ENCODE assay signal across 8 cellular contexts in the genomic region with DNA sequence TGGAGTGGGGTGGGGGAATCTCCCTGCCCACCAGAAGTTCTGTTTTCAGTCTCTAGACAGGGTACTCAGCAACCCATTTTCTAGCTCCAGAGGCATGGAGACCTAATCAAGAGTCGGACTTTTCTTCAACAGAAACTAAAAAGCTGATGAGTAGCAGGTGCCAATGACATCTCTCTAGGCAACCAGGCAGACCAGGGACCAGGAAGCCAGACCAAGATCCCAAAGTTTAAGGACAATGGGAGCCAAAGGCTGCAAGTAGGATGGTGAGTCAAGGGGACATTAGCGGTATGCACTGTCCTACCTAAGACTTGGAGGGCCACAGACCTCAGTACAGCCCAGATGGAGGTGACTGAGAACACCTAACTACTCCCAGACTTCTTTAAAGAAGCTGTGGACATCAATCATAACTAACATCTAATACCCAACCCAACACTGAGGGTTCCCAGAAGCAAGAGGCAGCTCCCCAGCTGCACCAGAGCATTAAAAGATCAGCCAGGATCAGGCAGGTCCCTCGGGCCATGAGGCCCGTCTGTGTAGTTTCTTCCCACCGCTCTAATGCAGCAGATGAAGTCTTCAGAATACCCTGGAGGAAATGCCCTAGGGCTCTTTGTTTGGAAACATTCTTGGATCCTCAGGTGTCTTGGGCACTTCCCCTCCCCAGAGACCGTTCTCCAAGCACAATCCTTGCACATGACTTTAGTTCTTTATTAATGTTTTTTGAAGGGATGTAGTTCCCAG. TPM values are rescaled to one million over a fixed set of nuclear protein-coding genes. Genes with fewer than 3 reads are reported as not detected.
DNase-seq lines count a peak whose midpoint lies in the region; ATAC-seq and TF ChIP-seq lines count a peak whose summit lies in the region.

No MANE protein-coding gene starts in this region.

- no peaks in the 10 kb centered on the region for H3K27me3 ChIP-seq in brain microvascular endothelial cell (replicated peaks)
- no peaks in the 10 kb centered on the region for H3K27me3 ChIP-seq in mesendoderm (ENCODE audit: insufficient read depth, low read length, poor library complexity)

- no peak overlapping the region for H2AK5ac ChIP-seq in mesendoderm (ENCODE audit: low read length)

- peak overlapping the region; percentile 91 for H3K4me2 ChIP-seq in mesendoderm (ENCODE audit: low read length)

- H3K4ac ChIP-seq in mesendoderm (ENCODE audit: low read depth, low read length), result peak overlapping the region; percentile 66

- no CpG with 5 or more reads among the region's 6 CpGs for WGBS in mesendoderm (ENCODE audit: extremely low coverage, insufficient coverage, low lambda C conversion rate)

- peak overlapping the region; percentile 83 for H4K8ac ChIP-seq in mesendoderm (ENCODE audit: low read depth, low read length)

- H3K79me1 ChIP-seq in mesendoderm (ENCODE audit: low read length), result peaks cover 26% of the 10 kb centered on the region

- no peak overlapping the region for H2BK15ac ChIP-seq in mesendoderm (replicated peaks; ENCODE audit: low read depth)

- peaks cover 12% of the 10 kb centered on the region for H3K79me2 ChIP-seq in mesendoderm (ENCODE audit: control insufficient read depth, insufficient read depth, low read length)

- no peak overlapping the region for H2BK5ac ChIP-seq in mesendoderm (ENCODE audit: low read length)

- H3K23ac ChIP-seq in mesendoderm (ENCODE audit: low read length), result no peak overlapping the region

- H3K36me3 Mint-ChIP-seq in stimulated activated naive CD8-positive, alpha-beta T cell treated with anti-CD3 and anti-CD28 coated beads, Interleukin-15, Interleukin-2, amounts not matched to agents 100 ng/mL and 50 ng/mL, for 24 hours (ENCODE audit: low read depth), result peaks cover 23% of the 10 kb centered on the region

- peak overlapping the region; percentile 95 for H3K9ac ChIP-seq in mesendoderm (ENCODE audit: low read length)

- peaks cover 49% of the 10 kb centered on the region for H3K4me1 Mint-ChIP-seq in stimulated activated naive CD8-positive, alpha-beta T cell treated with anti-CD3 and anti-CD28 coated beads, Interleukin-15, Interleukin-2, amounts not matched to agents 100 ng/mL and 50 ng/mL, for 24 hours (ENCODE audit: low read depth)

- H2BK120ac ChIP-seq in mesendoderm (ENCODE audit: low read depth, low read length), result no peak overlapping the region

- DNase-seq in stimulated activated naive CD8-positive, alpha-beta T cell treated with anti-CD3 and anti-CD28 coated beads, Interleukin-15, Interleukin-2, amounts not matched to agents 100 U/mL and 50 U/mL, for 24 hours, result no peak
- no peak for DNase-seq in brain microvascular endothelial cell
- DNase-seq in mesendoderm, result peak; percentile 52
- DNase-seq in NCI-H1694 (lab: John Stamatoyannopoulos, UW), result no peak
- DNase-seq in SIG-M5 treated with dmso at 0.1 percent for 504 hours (lab: John Stamatoyannopoulos, UW; ENCODE audit: unreplicated experiment), result no peak
- DNase-seq in stimulated activated CD4-positive, alpha-beta T cell treated with anti-CD3 and anti-CD28 coated beads, Interleukin-4, amount 100 ng/mL, for 24 hours, result no peak
- DNase-seq in iPS-NIHi11 (ENCODE audit: low spot score), result no peak

- H3K56ac ChIP-seq in mesendoderm (ENCODE audit: low read length), result peak overlapping the region; percentile 100

- H3K18ac ChIP-seq in mesendoderm (ENCODE audit: low read length), result peak overlapping the region; percentile 87

- H3K4me1 ChIP-seq in mesendoderm (ENCODE audit: control insufficient read depth, low read depth, low read length), result peaks cover 2% of the 10 kb centered on the region

- ATAC-seq in stimulated activated naive CD8-positive, alpha-beta T cell treated with anti-CD3 and anti-CD28 coated beads, Interleukin-15, Interleukin-2, amounts not matched to agents 100 U/mL and 50 U/mL, for 24 hours, result no peak

- H3K4me3 ChIP-seq in brain microvascular endothelial cell (ENCODE audit: low read depth, low read length) (peak overlapping the region; percentile 91), mesendoderm (ENCODE audit: low read length) (peak overlapping the region; percentile 96)

- H3K27ac ChIP-seq in brain microvascular endothelial cell (peak overlapping the region; percentile 57), mesendoderm (ENCODE audit: low read depth, low read length) (no peak overlapping the region)

- H3K36me3 ChIP-seq in brain microvascular endothelial cell (replicated peaks) (peaks cover 18% of the 10 kb centered on the region), mesendoderm (ENCODE audit: control insufficient read depth, insufficient read depth, low read length) (peaks cover 9% of the 10 kb centered on the region)

- H4K5ac ChIP-seq in mesendoderm (ENCODE audit: low read length), result no peak overlapping the region

- H3K9me3 Mint-ChIP-seq in stimulated activated naive CD8-positive, alpha-beta T cell treated with anti-CD3 and anti-CD28 coated beads, Interleukin-15, Interleukin-2, amounts not matched to agents 100 ng/mL and 50 ng/mL, for 24 hours, result no peaks in the 10 kb centered on the region

- no peak for TF ChIP-seq CTCF in brain microvascular endothelial cell (IDR thresholded peaks at IDR 0.05; ENCODE audit: low read depth, low read length, missing control alignments)

- H3K4me3 Mint-ChIP-seq in stimulated activated naive CD8-positive, alpha-beta T cell treated with anti-CD3 and anti-CD28 coated beads, Interleukin-15, Interleukin-2, amounts not matched to agents 100 ng/mL and 50 ng/mL, for 24 hours, result peak overlapping the region; percentile 92

- peak overlapping the region; percentile 88 for H3K27ac Mint-ChIP-seq in stimulated activated naive CD8-positive, alpha-beta T cell treated with anti-CD3 and anti-CD28 coated beads, Interleukin-15, Interleukin-2, amounts not matched to agents 100 ng/mL and 50 ng/mL, for 24 hours

- in situ Hi-C loops in brain microvascular endothelial cell (cut with HindIII; ENCODE audit: low pct_ligation_motif_present, low sequenced_read_pairs), result no loop called here

- no peaks in the 10 kb centered on the region for H3K27me3 Mint-ChIP-seq in stimulated activated naive CD8-positive, alpha-beta T cell treated with anti-CD3 and anti-CD28 coated beads, Interleukin-15, Interleukin-2, amounts not matched to agents 100 ng/mL and 50 ng/mL, for 24 hours

RNA-seq across cellular contexts. Expression of gene CCDC71, which starts 1.0 kb away (rescaled TPM):
- polyA plus RNA-seq in mesendoderm (2013, experiment 1 of 2), result 23.9 TPM
- 24.1 TPM for polyA plus RNA-seq in mesendoderm (2013, experiment 2 of 2)

RNA-seq across cellular contexts. Expression of gene KLHDC8B, which starts 6.2 kb away (rescaled TPM):
- polyA plus RNA-seq in mesendoderm (2013, experiment 1 of 2), result 5.4 TPM
- polyA plus RNA-seq in mesendoderm (2013, experiment 2 of 2), result 5.9 TPM

RNA-seq across cellular contexts. Expression of gene LAMB2, which starts 32.3 kb away (rescaled TPM):
- 60.3 TPM for polyA plus RNA-seq in mesendoderm (2013, experiment 1 of 2)
- polyA plus RNA-seq in mesendoderm (2013, experiment 2 of 2), result 62.4 TPM

RNA-seq across cellular contexts. Expression of gene USP19, which starts 44.5 kb away (rescaled TPM):
- polyA plus RNA-seq in mesendoderm (2013, experiment 1 of 2), result 21.6 TPM
- polyA plus RNA-seq in mesendoderm (2013, experiment 2 of 2), result 23.3 TPM
